Comparison of ENCODE assay signal across 1 cellular context in the genomic region with DNA sequence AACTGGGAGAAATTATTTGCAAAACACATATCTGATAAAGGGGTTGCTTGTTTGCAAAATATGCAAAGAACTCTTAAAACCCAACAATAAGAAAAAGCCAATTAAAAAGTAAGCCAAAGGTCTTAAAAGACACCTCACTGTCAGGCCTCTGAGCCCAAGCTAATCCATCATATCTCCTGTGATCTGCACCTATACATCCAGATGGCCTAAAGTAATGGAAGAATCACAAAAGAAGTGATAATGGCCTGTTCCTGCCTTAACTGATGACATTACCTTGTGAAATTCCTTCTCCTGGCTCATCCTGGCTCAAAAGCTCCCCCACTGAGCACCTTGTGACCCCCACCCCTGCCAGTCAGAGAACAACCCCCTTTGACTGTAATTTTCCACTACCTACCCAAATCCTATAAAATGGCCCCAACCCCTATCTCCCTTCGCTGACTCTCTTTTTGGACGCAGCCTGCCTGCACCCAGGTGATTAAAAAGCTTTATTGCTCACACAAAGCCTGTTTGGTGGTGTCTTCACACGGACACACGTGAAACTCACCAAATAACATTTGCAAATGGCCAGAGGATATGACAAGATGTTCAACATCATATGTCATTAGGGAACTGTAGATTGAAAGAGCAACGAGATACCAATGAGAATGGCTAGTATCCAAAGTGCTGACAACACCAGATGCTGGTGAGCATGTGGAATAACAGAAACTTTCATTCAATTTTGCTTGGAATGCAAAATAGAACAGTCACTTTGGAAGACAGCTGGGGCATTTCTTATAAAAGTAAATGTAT.
TF ChIP-seq lines count a peak whose summit lies in the region.

No MANE protein-coding gene starts in this region.

TF ChIP-seq in SK-N-SH treated with all-trans-retinoic acid at 6 μM for 48 hours, 23 proteins besides CTCF, POLR2A, EP300 and RAD21 (continued from another document):
- TF ChIP-seq, protein P1, sequence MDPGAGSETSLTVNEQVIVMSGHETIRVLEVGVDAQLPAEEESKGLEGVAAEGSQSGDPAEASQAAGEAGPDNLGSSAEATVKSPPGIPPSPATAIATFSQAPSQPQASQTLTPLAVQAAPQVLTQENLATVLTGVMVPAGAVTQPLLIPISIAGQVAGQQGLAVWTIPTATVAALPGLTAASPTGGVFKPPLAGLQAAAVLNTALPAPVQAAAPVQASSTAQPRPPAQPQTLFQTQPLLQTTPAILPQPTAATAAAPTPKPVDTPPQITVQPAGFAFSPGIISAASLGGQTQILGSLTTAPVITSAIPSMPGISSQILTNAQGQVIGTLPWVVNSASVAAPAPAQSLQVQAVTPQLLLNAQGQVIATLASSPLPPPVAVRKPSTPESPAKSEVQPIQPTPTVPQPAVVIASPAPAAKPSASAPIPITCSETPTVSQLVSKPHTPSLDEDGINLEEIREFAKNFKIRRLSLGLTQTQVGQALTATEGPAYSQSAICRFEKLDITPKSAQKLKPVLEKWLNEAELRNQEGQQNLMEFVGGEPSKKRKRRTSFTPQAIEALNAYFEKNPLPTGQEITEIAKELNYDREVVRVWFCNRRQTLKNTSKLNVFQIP (CRISPR knock-in tag; IDR thresholded peaks at IDR 0.05; ENCODE audit: borderline replicate concordance, low read depth) = no peak
- no peak for TF ChIP-seq BACH2 (CRISPR knock-in tag; IDR thresholded peaks at IDR 0.05; ENCODE audit: borderline replicate concordance)
- TF ChIP-seq, protein P2, sequence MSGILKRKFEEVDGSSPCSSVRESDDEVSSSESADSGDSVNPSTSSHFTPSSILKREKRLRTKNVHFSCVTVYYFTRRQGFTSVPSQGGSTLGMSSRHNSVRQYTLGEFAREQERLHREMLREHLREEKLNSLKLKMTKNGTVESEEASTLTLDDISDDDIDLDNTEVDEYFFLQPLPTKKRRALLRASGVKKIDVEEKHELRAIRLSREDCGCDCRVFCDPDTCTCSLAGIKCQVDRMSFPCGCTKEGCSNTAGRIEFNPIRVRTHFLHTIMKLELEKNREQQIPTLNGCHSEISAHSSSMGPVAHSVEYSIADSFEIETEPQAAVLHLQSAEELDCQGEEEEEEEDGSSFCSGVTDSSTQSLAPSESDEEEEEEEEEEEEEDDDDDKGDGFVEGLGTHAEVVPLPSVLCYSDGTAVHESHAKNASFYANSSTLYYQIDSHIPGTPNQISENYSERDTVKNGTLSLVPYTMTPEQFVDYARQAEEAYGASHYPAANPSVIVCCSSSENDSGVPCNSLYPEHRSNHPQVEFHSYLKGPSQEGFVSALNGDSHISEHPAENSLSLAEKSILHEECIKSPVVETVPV (CRISPR knock-in tag; IDR thresholded peaks at IDR 0.05) = no peak
